ENCODE assay signal across 8 cellular contexts in genomic region chr2:9752441-9753275, GRCh38.
DNase-seq lines count a peak whose midpoint lies in the region; ATAC-seq and TF ChIP-seq lines count a peak whose summit lies in the region.

No MANE protein-coding gene starts in this region.

- peaks cover 0 to 3% (median 1%) of the 10 kb centered on the region in 7 donors for H3K9me3 Mint-ChIP-seq in CD14-positive monocyte

- H3K36me3 ChIP-seq in HAP-1 (replicated peaks): no peaks in the 10 kb centered on the region

- no peak for TF ChIP-seq CTCF in CD14-positive monocyte (IDR thresholded peaks at IDR 0.05)

- peak overlapping the region; percentile 100 for H3K27ac ChIP-seq in epithelial cell of prostate

- peaks cover 26 to 57% (median 36%) of the 10 kb centered on the region in 3 donors for H3K27me3 Mint-ChIP-seq in CD14-positive monocyte (ENCODE audit: low read depth in 3 of 3)

- peaks cover 2 to 11% of the 10 kb centered on the region in 2 donors for H3K36me3 Mint-ChIP-seq in CD14-positive monocyte

- in situ Hi-C loops in HAP-1 (cut with MboI; ENCODE audit: low sequenced_read_pairs): no loop called here

- no peak overlapping the region for H3K4me3 ChIP-seq in HAP-1

- H3K4me1 Mint-ChIP-seq in CD14-positive monocyte: peaks cover 47% of the 10 kb centered on the region

- H3K27ac Mint-ChIP-seq in CD14-positive monocyte: peak overlapping the region; percentile 84 to 99 (median 97)

- H3K27me3 ChIP-seq in HAP-1 (ENCODE audit: low read depth): no peaks in the 10 kb centered on the region

- peak; percentile 92 for DNase-seq in CD14-positive monocyte (ENCODE audit: low spot score)
- peak; percentile 94 for DNase-seq in activated CD4-positive, alpha-beta T cell treated with anti-CD3 and anti-CD28 coated beads for 48 hours
- DNase-seq in epithelial cell of prostate (ENCODE audit: low read depth, low spot score): peak; percentile 88
- DNase-seq in stimulated activated CD8-positive, alpha-beta memory T cell treated with anti-CD3 and anti-CD28 coated beads, Interleukin-12 subunit alpha, Interleukin-12 subunit beta, amount 100 ng/mL, for 4 hours (ENCODE audit: low read depth): peak; percentile 74
- no peak for DNase-seq in ecto neural progenitor cell (ENCODE audit: low spot score)
- no peak for DNase-seq in HAP-1 (ENCODE audit: low spot score in 2 of 2)

- intact Hi-C loops in CD14-positive monocyte (cut with micrococcal nuclease): loop anchor here in 1 of 2 donors (1.0 to 5.0 kb wide), 4 partner anchors 14 to 120 kb away; partner anchors contain the start of gene YWHAQ

- ATAC-seq in HG03108 (IDR thresholded peaks at IDR 0.05; ENCODE audit: unreplicated experiment) (peak; percentile 33), HG03457 (IDR thresholded peaks at IDR 0.05; ENCODE audit: unreplicated experiment) (no peak)

- H3K4me3 Mint-ChIP-seq in CD14-positive monocyte: peak overlapping the region; percentile 18 to 27

- H3K9me3 ChIP-seq in HAP-1: no peaks in the 10 kb centered on the region

- peaks cover 4% of the 10 kb centered on the region; the same call in 1 of the 2 replicates for H3K4me1 ChIP-seq in HAP-1

Comparison
In these comparisons a context has a peak if more than half of its experiments do, and no peak if none do; other contexts are left out.
1. DNase-seq: peak in CD14-positive monocyte (single experiment), activated CD4-positive, alpha-beta T cell treated with anti-CD3 and anti-CD28 coated beads for 48 hours (single experiment), epithelial cell of prostate (single experiment) and stimulated activated CD8-positive, alpha-beta memory T cell treated with anti-CD3 and anti-CD28 coated beads, Interleukin-12 subunit alpha, Interleukin-12 subunit beta, amount 100 ng/mL, for 4 hours (single experiment); none in ecto neural progenitor cell (single experiment) and HAP-1 (0 of 2).